In genomic region chr1:151008244-151009205, GRCh38 we compare ENCODE assay signal across 8 cellular contexts. TPM values are rescaled to one million over a fixed set of nuclear protein-coding genes. Genes with fewer than 3 reads are reported as not detected.
DNase-seq lines count a peak whose midpoint lies in the region; ATAC-seq and TF ChIP-seq lines count a peak whose summit lies in the region.

TSS of gene PRUNE1 (plus strand) at chr1:151008449. CDS start at chr1:151008633, 184 bp downstream.

- DNase-seq in DMS153 (lab: John Stamatoyannopoulos, UW) (peak; percentile 97), RWPE2 (ENCODE audit: low spot score) (peak; percentile 96), fibroblast of lung (ENCODE audit: low read depth in 2 of 2) (peak; percentile 92 to 96)
- DNase-seq in naive thymus-derived CD4-positive, alpha-beta T cell = peak; percentile 87 to 98 (median 92)

- H3K36me3 ChIP-seq in Loucy (ENCODE audit: insufficient read depth, low read length) = no peaks in the 10 kb centered on the region
- no peaks in the 10 kb centered on the region; the same call in 1 of the 2 replicates for H3K36me3 ChIP-seq in RWPE2 (ENCODE audit: low read depth)
- H3K36me3 ChIP-seq in fibroblast of lung (ENCODE audit: control insufficient read depth, insufficient read depth, low read length) = no peaks in the 10 kb centered on the region
- peaks cover 0 to 7% (median 0%) of the 10 kb centered on the region in 3 experiments for H3K36me3 ChIP-seq in naive thymus-derived CD4-positive, alpha-beta T cell (ENCODE audit: control insufficient read depth in 2 of 3, insufficient read depth in 3 of 3, low read length in 3 of 3)

- no peaks in the 10 kb centered on the region for H3K27me3 Mint-ChIP-seq in activated T-helper 17 cell treated with anti-CD3 and anti-CD28 coated beads, Interleukin-2, amount 50 U/mL, for 72 hours
- no peaks in the 10 kb centered on the region for H3K27me3 Mint-ChIP-seq in naive thymus-derived CD4-positive, alpha-beta T cell
- H3K27me3 Mint-ChIP-seq in stimulated activated memory B cell treated with anti-CD40 and anti-IgM and Interleukin-4, amounts not matched to agents 10 μg/mL and 1 μg/mL and 100 μg/mL, for 72 hours = no peaks in the 10 kb centered on the region

- peaks cover 18% of the 10 kb centered on the region for H3K4me1 Mint-ChIP-seq in activated T-helper 17 cell treated with anti-CD3 and anti-CD28 coated beads, Interleukin-2, amount 50 U/mL, for 72 hours
- H3K4me1 Mint-ChIP-seq in naive thymus-derived CD4-positive, alpha-beta T cell = peaks cover 48 to 86% (median 71%) of the 10 kb centered on the region in 7 donors
- H3K4me1 Mint-ChIP-seq in stimulated activated memory B cell treated with anti-CD40 and anti-IgM and Interleukin-4, amounts not matched to agents 10 μg/mL and 1 μg/mL and 100 μg/mL, for 72 hours = peaks cover 64% of the 10 kb centered on the region

- H4K20me1 ChIP-seq in Loucy (ENCODE audit: insufficient read depth, low read length, poor library complexity, severe bottlenecking) (no peaks in the 10 kb centered on the region), fibroblast of lung (ENCODE audit: control insufficient read depth, extremely low read depth, insufficient read depth, low read length) (no peaks in the 10 kb centered on the region)

- H3K9me3 Mint-ChIP-seq in activated T-helper 17 cell treated with anti-CD3 and anti-CD28 coated beads, Interleukin-2, amount 50 U/mL, for 72 hours = no peaks in the 10 kb centered on the region
- no peaks in the 10 kb centered on the region for H3K9me3 Mint-ChIP-seq in naive thymus-derived CD4-positive, alpha-beta T cell
- no peaks in the 10 kb centered on the region for H3K9me3 Mint-ChIP-seq in stimulated activated memory B cell treated with anti-CD40 and anti-IgM and Interleukin-4, amounts not matched to agents 10 μg/mL and 1 μg/mL and 100 μg/mL, for 72 hours

- POLR2A ChIA-PET in naive thymus-derived CD4-positive, alpha-beta T cell (lab: Charles Lee) = interaction anchor here (0.5 to 3.2 kb wide), 8 partner anchors 26 to 867 kb away, joined by 3 to 12 read pairs (median 3); partner anchors contain the start of gene TNFAIP8L2

- intact Hi-C loops in naive thymus-derived CD4-positive, alpha-beta T cell (cut with micrococcal nuclease) = loop anchor here (1.0 to 10.0 kb wide), 14 partner anchors 16 to 741 kb away; partner anchors contain the start of genes SETDB1 (in 2 of the 2), APH1A (in 1 of the 2), ARNT (in 1 of the 2) and CDC42SE1 (in 1 of the 2)

- H3K9me3 ChIP-seq in Loucy (ENCODE audit: insufficient read depth, low read depth, low read length) (no peaks in the 10 kb centered on the region), RWPE2 (ENCODE audit: severe bottlenecking) (no peaks in the 10 kb centered on the region), fibroblast of lung (ENCODE audit: control insufficient read depth, insufficient read depth, low read depth, low read length) (no peaks in the 10 kb centered on the region)
- no peaks in the 10 kb centered on the region for H3K9me3 ChIP-seq in naive thymus-derived CD4-positive, alpha-beta T cell (ENCODE audit: control insufficient read depth in 2 of 3, low read length in 3 of 3)

- peaks cover 17% of the 10 kb centered on the region for H3K36me3 Mint-ChIP-seq in activated T-helper 17 cell treated with anti-CD3 and anti-CD28 coated beads, Interleukin-2, amount 50 U/mL, for 72 hours (ENCODE audit: low read depth)
- peaks cover 0 to 12% (median 0%) of the 10 kb centered on the region in 5 donors for H3K36me3 Mint-ChIP-seq in naive thymus-derived CD4-positive, alpha-beta T cell
- peaks cover 5% of the 10 kb centered on the region for H3K36me3 Mint-ChIP-seq in stimulated activated memory B cell treated with anti-CD40 and anti-IgM and Interleukin-4, amounts not matched to agents 10 μg/mL and 1 μg/mL and 100 μg/mL, for 72 hours

- no peak for TF ChIP-seq CTCF in Loucy (conservative IDR thresholded peaks at IDR 0.05; ENCODE audit: low read length)
- TF ChIP-seq CTCF in RWPE2 (IDR thresholded peaks at IDR 0.05; ENCODE audit: poor library complexity, severe bottlenecking) = no peak
- no peak for TF ChIP-seq CTCF in fibroblast of lung (conservative IDR thresholded peaks at IDR 0.05 in 1 of 2, IDR thresholded peaks at IDR 0.05 in 1 of 2; ENCODE audit: low read depth in 1 of 2, low read length in 2 of 2)

- peak within 1 kb of the TSS; percentile 96 for H3K4me3 ChIP-seq in Loucy (ENCODE audit: low read length, poor library complexity, severe bottlenecking)
- H3K4me3 ChIP-seq in RWPE2 (ENCODE audit: severe bottlenecking) = peak within 1 kb of the TSS; percentile 61
- H3K4me3 ChIP-seq in fibroblast of lung (replicated peaks in 1 of 4; ENCODE audit: control extremely low read depth in 1 of 4, insufficient read depth in 1 of 4, low read depth in 3 of 4, low read length in 4 of 4) = peak within 1 kb of the TSS; percentile 76 to 98 (median 88)
- H3K4me3 ChIP-seq in naive thymus-derived CD4-positive, alpha-beta T cell (ENCODE audit: low read length) = peak within 1 kb of the TSS; percentile 88

- H2AFZ ChIP-seq in Loucy (ENCODE audit: low read length) (peak within 1 kb of the TSS; percentile 98), fibroblast of lung (ENCODE audit: low read length) (peak within 1 kb of the TSS; percentile 97)

- H3K9ac ChIP-seq in Loucy (ENCODE audit: low read depth, low read length, poor library complexity, severe bottlenecking) (peak within 1 kb of the TSS; percentile 86), fibroblast of lung (ENCODE audit: insufficient read depth, low read length) (peak within 1 kb of the TSS; percentile 86)

- H3F3A ChIP-seq in Loucy (ENCODE audit: low read depth) = peaks cover 9% of the 10 kb centered on the region; the same call in 1 of the 2 replicates

- H3K27ac ChIP-seq in RWPE2 (ENCODE audit: poor library complexity, severe bottlenecking) (peak within 1 kb of the TSS; percentile 75), fibroblast of lung (ENCODE audit: insufficient read depth, low read length) (peak within 1 kb of the TSS; percentile 94)
- peak within 1 kb of the TSS; percentile 96 for H3K27ac ChIP-seq in naive thymus-derived CD4-positive, alpha-beta T cell (ENCODE audit: low read depth, low read length)

- H3K4me2 ChIP-seq in Loucy (ENCODE audit: low read depth, low read length, poor library complexity, severe bottlenecking) (peak within 1 kb of the TSS; percentile 94), fibroblast of lung (ENCODE audit: extremely low read depth, insufficient read depth, low read length) (peak within 1 kb of the TSS; percentile 94)

- H3K79me2 ChIP-seq in Loucy (ENCODE audit: insufficient read depth, low read length) (peaks cover 33% of the 10 kb centered on the region), fibroblast of lung (ENCODE audit: control insufficient read depth, insufficient read depth, low read length) (peaks cover 3% of the 10 kb centered on the region)

- H3K4me1 ChIP-seq in Loucy (ENCODE audit: insufficient read depth, low read length, poor library complexity, severe bottlenecking) (peaks cover 68% of the 10 kb centered on the region), RWPE2 (ENCODE audit: insufficient read depth, poor library complexity, severe bottlenecking) (peaks cover 18% of the 10 kb centered on the region), fibroblast of lung (ENCODE audit: control insufficient read depth, extremely low read depth, insufficient read depth, low read length) (peaks cover 14% of the 10 kb centered on the region)
- H3K4me1 ChIP-seq in naive thymus-derived CD4-positive, alpha-beta T cell (ENCODE audit: control insufficient read depth in 2 of 2, insufficient read depth in 2 of 2, low read length in 2 of 2) = peaks cover 32 to 45% of the 10 kb centered on the region in 2 donors

- H3K27ac Mint-ChIP-seq in activated T-helper 17 cell treated with anti-CD3 and anti-CD28 coated beads, Interleukin-2, amount 50 U/mL, for 72 hours = peak within 1 kb of the TSS; percentile 98
- peak within 1 kb of the TSS; percentile 92 to 99 (median 97) for H3K27ac Mint-ChIP-seq in naive thymus-derived CD4-positive, alpha-beta T cell
- H3K27ac Mint-ChIP-seq in stimulated activated memory B cell treated with anti-CD40 and anti-IgM and Interleukin-4, amounts not matched to agents 10 μg/mL and 1 μg/mL and 100 μg/mL, for 72 hours = peak within 1 kb of the TSS; percentile 98

- CTCF ChIA-PET in naive thymus-derived CD4-positive, alpha-beta T cell (lab: Charles Lee) = interaction anchor here (0.7 to 1.0 kb wide), 2 partner anchors 16 to 49 kb away, joined by 3 read pairs; no protein-coding TSS in a partner anchor

- no peaks in the 10 kb centered on the region for H3K9me2 ChIP-seq in Loucy (replicated peaks; ENCODE audit: low read depth, low read length)

- H3K27me3 ChIP-seq in Loucy (ENCODE audit: insufficient read depth, low read length, poor library complexity, severe bottlenecking) = no peaks in the 10 kb centered on the region
- H3K27me3 ChIP-seq in RWPE2 (ENCODE audit: insufficient read depth, poor library complexity, severe bottlenecking) = no peaks in the 10 kb centered on the region
- H3K27me3 ChIP-seq in fibroblast of lung (ENCODE audit: control insufficient read depth, insufficient read depth, low read length) = no peaks in the 10 kb centered on the region
- no peaks in the 10 kb centered on the region for H3K27me3 ChIP-seq in naive thymus-derived CD4-positive, alpha-beta T cell (ENCODE audit: control insufficient read depth in 2 of 2, insufficient read depth in 2 of 2, low read length in 2 of 2)

- peak within 1 kb of the TSS; percentile 93 for H3K4me3 Mint-ChIP-seq in activated T-helper 17 cell treated with anti-CD3 and anti-CD28 coated beads, Interleukin-2, amount 50 U/mL, for 72 hours
- peak within 1 kb of the TSS; percentile 91 to 100 (median 97) for H3K4me3 Mint-ChIP-seq in naive thymus-derived CD4-positive, alpha-beta T cell
- H3K4me3 Mint-ChIP-seq in stimulated activated memory B cell treated with anti-CD40 and anti-IgM and Interleukin-4, amounts not matched to agents 10 μg/mL and 1 μg/mL and 100 μg/mL, for 72 hours = peak within 1 kb of the TSS; percentile 97

- ATAC-seq in GM21825 (IDR thresholded peaks at IDR 0.05; ENCODE audit: unreplicated experiment) (peak; percentile 65), RWPE2 (ENCODE audit: low read depth) (peak; percentile 68)
- ATAC-seq in activated T-helper 17 cell treated with anti-CD3 and anti-CD28 coated beads, Interleukin-2, amount 50 U/mL, for 72 hours (replicated peaks) = peak; percentile 84
- ATAC-seq in naive thymus-derived CD4-positive, alpha-beta T cell = peak; percentile 96
- peak; percentile 98 for ATAC-seq in stimulated activated memory B cell treated with anti-CD40 and anti-IgM and Interleukin-4, amounts not matched to agents 10 μg/mL and 1 μg/mL and 100 μg/mL, for 72 hours

RNA-seq across cellular contexts. Expression of gene PRUNE1, which starts in this region (rescaled TPM):
- 10 to 100 TPM; 12.5 to 15.3 TPM for total RNA-seq in activated T-helper 17 cell treated with anti-CD3 and anti-CD28 coated beads, Interleukin-2, amount 50 U/mL, for 72 hours
- 6.3 and 7.2 TPM in 2 replicates for total RNA-seq in fibroblast of lung
- 11.8 and 16.6 TPM in 2 replicates for polyA plus RNA-seq in fibroblast of lung
- 5.9 and 8.2 TPM in 2 replicates for polyA plus RNA-seq in fibroblast of lung (2012)
- 9.5 and 11.0 TPM in 2 replicates for polyA minus RNA-seq in fibroblast of lung (ENCODE audit: low replicate concordance)
- 10 to 100 TPM; 13.3 to 41.8 (median 17.2) TPM for total RNA-seq in naive thymus-derived CD4-positive, alpha-beta T cell
- polyA plus RNA-seq in naive thymus-derived CD4-positive, alpha-beta T cell = 10 to 100 TPM; 54.6 to 68.8 TPM

Comparison
In these comparisons a context has a peak if more than half of its experiments do, and no peak if none do; other contexts are left out.
1. Peak in every context shown above with its lines: DNase-seq, ATAC-seq, H3K4me3 ChIP-seq and H3K27ac ChIP-seq.